ENCODE assay signal across 8 cellular contexts in genomic region chr2:24009680-24010476, GRCh38. TPM values are rescaled to one million over a fixed set of nuclear protein-coding genes. Genes with fewer than 3 reads are reported as not detected.
DNase-seq lines count a peak whose midpoint lies in the region; ATAC-seq and TF ChIP-seq lines count a peak whose summit lies in the region.

TSS of gene MFSD2B (plus strand) at chr2:24010085. CDS start at chr2:24010097, 12 bp downstream.

- ATAC-seq in esophagus mucosa = peak; percentile 35
- no peak for ATAC-seq in GM21447 (IDR thresholded peaks at IDR 0.05; ENCODE audit: unreplicated experiment)
- ATAC-seq in GM18517 (IDR thresholded peaks at IDR 0.05; ENCODE audit: unreplicated experiment) = no peak

- DNase-seq in AG04450 (ENCODE audit: low read depth, low spot score) (no peak), SHP77 (lab: John Stamatoyannopoulos, UW) (no peak), LoVo (ENCODE audit: low spot score) (no peak)

- H3K4me1 ChIP-seq in Loucy (ENCODE audit: insufficient read depth, low read length, poor library complexity, severe bottlenecking) (peaks cover 8% of the 10 kb centered on the region), muscle layer of duodenum (ENCODE audit: control insufficient read depth in 1 of 2, insufficient read depth in 2 of 2, low read length in 2 of 2) (peaks cover 0 to 14% of the 10 kb centered on the region in 2 donors)

- no peaks in the 10 kb centered on the region; the same call in 1 of the 2 replicates for H3K9me3 ChIP-seq in AG04450 (ENCODE audit: control insufficient read depth, insufficient read depth, low read length)
- H3K9me3 ChIP-seq in Loucy (ENCODE audit: insufficient read depth, low read depth, low read length) = no peaks in the 10 kb centered on the region
- H3K9me3 ChIP-seq in muscle layer of duodenum (ENCODE audit: control insufficient read depth in 1 of 2, low read length in 2 of 2) = no peaks in the 10 kb centered on the region

- H3K4me3 ChIP-seq in AG04450 (ENCODE audit: low read depth, low read length) (peak within 1 kb of the TSS; percentile 53), Loucy (ENCODE audit: low read length, poor library complexity, severe bottlenecking) (no peak within 1 kb of the TSS), muscle layer of duodenum (ENCODE audit: low read depth in 1 of 2, low read length in 2 of 2) (peak within 1 kb of the TSS; percentile 26 to 61)

- H3K79me2 ChIP-seq in Loucy (ENCODE audit: insufficient read depth, low read length) = no peaks in the 10 kb centered on the region

- TF ChIP-seq CTCF in AG04450 (IDR thresholded peaks at IDR 0.05; ENCODE audit: low read depth, low read length) (no peak), Loucy (conservative IDR thresholded peaks at IDR 0.05; ENCODE audit: low read length) (no peak)

- no peaks in the 10 kb centered on the region for H3K36me3 ChIP-seq in Loucy (ENCODE audit: insufficient read depth, low read length)
- H3K36me3 ChIP-seq in muscle layer of duodenum (ENCODE audit: control insufficient read depth in 1 of 2, insufficient read depth in 2 of 2, low read length in 2 of 2) = no peaks in the 10 kb centered on the region

- H3K27me3 ChIP-seq in AG04450 (ENCODE audit: control insufficient read depth, insufficient read depth, low read length) (no peaks in the 10 kb centered on the region), Loucy (ENCODE audit: insufficient read depth, low read length, poor library complexity, severe bottlenecking) (no peaks in the 10 kb centered on the region), muscle layer of duodenum (ENCODE audit: low read depth, low read length) (peaks cover 23% of the 10 kb centered on the region)

- H3K27ac ChIP-seq in AG04450 (ENCODE audit: low read depth, low read length) (no peak within 1 kb of the TSS), muscle layer of duodenum (ENCODE audit: low read length) (no peak within 1 kb of the TSS)

- H3K9me2 ChIP-seq in Loucy (replicated peaks; ENCODE audit: low read depth, low read length) = no peaks in the 10 kb centered on the region

- no peak within 1 kb of the TSS for H3K9ac ChIP-seq in Loucy (ENCODE audit: low read depth, low read length, poor library complexity, severe bottlenecking)

- H4K20me1 ChIP-seq in Loucy (ENCODE audit: insufficient read depth, low read length, poor library complexity, severe bottlenecking) = no peaks in the 10 kb centered on the region

- H3K4me2 ChIP-seq in Loucy (ENCODE audit: low read depth, low read length, poor library complexity, severe bottlenecking) = peak within 1 kb of the TSS; percentile 49

- POLR2A ChIA-PET in AG04450 (lab: Yijun Ruan, JAX) = no interaction called here

- H2AFZ ChIP-seq in Loucy (ENCODE audit: low read length) = no peak within 1 kb of the TSS

- no peaks in the 10 kb centered on the region for H3F3A ChIP-seq in Loucy (ENCODE audit: low read depth)

- CTCF ChIA-PET in AG04450 (lab: Charles Lee) = interaction anchor here (0.5 to 2.1 kb wide), 3 partner anchors 36 to 400 kb away, joined by 3 to 5 read pairs (median 3); partner anchors contain the start of gene ATAD2B

RNA-seq across cellular contexts. Expression of gene MFSD2B, which starts in this region (rescaled TPM):
- polyA plus RNA-seq in AG04450 (2011; rRNA removed) = 0.05 TPM in 1 of 2 replicates, not detected in the other
- polyA minus RNA-seq in AG04450 (2011; rRNA and poly(A)+ RNA removed) = 0.18 TPM in 1 of 2 replicates, not detected in the other
- not detected for total RNA-seq in esophagus mucosa

Comparison
In these comparisons a context has a peak if more than half of its experiments do, and no peak if none do; other contexts are left out.
1. Peak in ATAC-seq in esophagus mucosa; RNA of the gene not detected or under 1 TPM.